In genomic region chr11:64384981-64385952, GRCh38 we compare ENCODE assay signal across 13 cellular contexts. TPM values are rescaled to one million over a fixed set of nuclear protein-coding genes. Genes with fewer than 3 reads are reported as not detected.
DNase-seq lines count a peak whose midpoint lies in the region; ATAC-seq and TF ChIP-seq lines count a peak whose summit lies in the region.
"Had no signal": no experiment of that assay in that cellular context is flagged by ENCODE, and none has a peak within 500 bp of the region (broad histone marks: within the 10 kb centered on the region; RNA-seq: fewer than 3 reads in every experiment).

No MANE protein-coding gene starts in this region.

- WGBS in endodermal cell (ENCODE audit: insufficient coverage in 1 of 2, insufficient read length in 1 of 2), 2 experiments: 84 to 88% methylated on average over 13 to 16 of the region's 16 CpGs

- no peaks in the 10 kb centered on the region for H3K36me3 Mint-ChIP-seq in endodermal cell (ENCODE audit: low read depth)
- H3K36me3 Mint-ChIP-seq: brain had no signal

- H3K4me1 Mint-ChIP-seq in endodermal cell: peaks cover 7% of the 10 kb centered on the region

- no peaks in the 10 kb centered on the region for H3K27me3 ChIP-seq in H7 (ENCODE audit: control insufficient read depth, insufficient read depth, low read length)
- H3K27me3 ChIP-seq in endodermal cell (ENCODE audit: control insufficient read depth, insufficient read depth, low read length, poor library complexity, severe bottlenecking): no peaks in the 10 kb centered on the region
- H3K27me3 ChIP-seq: suprapubic skin had no signal

- H3K9ac ChIP-seq in endodermal cell (ENCODE audit: extremely low read depth, low read length, poor library complexity, severe bottlenecking): no peak overlapping the region

- no peak overlapping the region for H3K4me3 ChIP-seq in H7 (ENCODE audit: insufficient read depth, low read depth, low read length)
- no peak overlapping the region for H3K4me3 ChIP-seq in endodermal cell (ENCODE audit: low read length)
- H3K4me3 ChIP-seq: esophagus squamous epithelium, suprapubic skin had no signal

- no peaks in the 10 kb centered on the region for H3K27me3 Mint-ChIP-seq in endodermal cell (ENCODE audit: insufficient read depth)

- H3K4me1 ChIP-seq in endodermal cell (ENCODE audit: control insufficient read depth, insufficient read depth, low read length): no peaks in the 10 kb centered on the region
- H3K4me1 ChIP-seq: esophagus squamous epithelium had no signal

- no peak overlapping the region for H3K4me3 Mint-ChIP-seq in endodermal cell
- H3K4me3 Mint-ChIP-seq: brain, T-helper 17 cell had no signal

- H3K27ac Mint-ChIP-seq in endodermal cell: no peak overlapping the region
- H3K27ac Mint-ChIP-seq: T-helper 17 cell had no signal

- no peaks in the 10 kb centered on the region for H3K9me3 Mint-ChIP-seq in endodermal cell

- no peaks in the 10 kb centered on the region for H3K9me3 ChIP-seq in endodermal cell (ENCODE audit: control insufficient read depth, low read length)
- H3K9me3 ChIP-seq: esophagus squamous epithelium, suprapubic skin had no signal

- H3K27ac ChIP-seq in endodermal cell (ENCODE audit: low read depth, low read length): no peak overlapping the region
- H3K27ac ChIP-seq: esophagus squamous epithelium, suprapubic skin had no signal

- ATAC-seq in GM18502 (IDR thresholded peaks at IDR 0.05; ENCODE audit: poor library complexity, unreplicated experiment) (no peak), GM18858 (IDR thresholded peaks at IDR 0.05; ENCODE audit: unreplicated experiment) (no peak)

- DNase-seq in H7 (peak; percentile 50), NOMO-1 treated with dmso at 0.1 percent for 144 hours (lab: John Stamatoyannopoulos, UW; ENCODE audit: unreplicated experiment) (peak; percentile 45), endodermal cell (peak; percentile 70), posterior cingulate gyrus (peak in 8 of 10 donors; percentile 54 to 97 (median 74))
- DNase-seq in stimulated activated CD4-positive, alpha-beta T cell treated with anti-CD3 and anti-CD28 coated beads, Interleukin-12 subunit alpha, Interleukin-12 subunit beta, amount 100 ng/mL, for 4 hours: no peak
- no peak for DNase-seq in activated CD4-positive, alpha-beta T cell treated with anti-CD3 and anti-CD28 coated beads, Interleukin-2, amount 50 U/mL, for 48 hours
- DNase-seq: esophagus squamous epithelium; stimulated activated CD4-positive, alpha-beta T cell treated with anti-CD3 and anti-CD28 coated beads, Interleukin-4, amount 100 ng/mL, for 1 hour; T-helper 17 cell had no signal

- no peak for TF ChIP-seq CTCF in endodermal cell (conservative IDR thresholded peaks at IDR 0.05)

- no peaks in the 10 kb centered on the region for H3K36me3 ChIP-seq in H7 (replicated peaks; ENCODE audit: control insufficient read depth, insufficient read depth, low read length)
- H3K36me3 ChIP-seq in endodermal cell (ENCODE audit: control insufficient read depth, insufficient read depth, low read length): no peaks in the 10 kb centered on the region
- H3K36me3 ChIP-seq: esophagus squamous epithelium, suprapubic skin had no signal

- intact Hi-C loops in posterior cingulate gyrus (cut with DNase I): no loop called here

RNA-seq across cellular contexts. Expression of gene RPS6KA4, which starts 26.3 kb away (rescaled TPM):
- 16.0 and 17.6 TPM in 2 replicates for total RNA-seq in H7 (2014; rRNA removed; shearing (Covaris generic))
- 10 to 100 TPM; 13.5 to 14.5 TPM for total RNA-seq in endodermal cell
- polyA plus RNA-seq in endodermal cell (2013, experiment 1 of 2): 10.2 TPM
- 9.9 TPM for polyA plus RNA-seq in endodermal cell (2013, experiment 2 of 2)

RNA-seq across cellular contexts. Expression of gene CCDC88B, which starts 45.3 kb away (rescaled TPM):
- 7.7 and 9.9 TPM in 2 replicates for total RNA-seq in H7 (2014; rRNA removed; shearing (Covaris generic))
- total RNA-seq in endodermal cell: 10 to 100 TPM; 14.2 to 15.2 TPM
- 5.3 TPM for polyA plus RNA-seq in endodermal cell (2013, experiment 1 of 2)
- polyA plus RNA-seq in endodermal cell (2013, experiment 2 of 2): 4.5 TPM

Comparison
In these comparisons a context has a peak if more than half of its experiments do, and no peak if none do; other contexts are left out.
1. DNase-seq: peak in H7 (single experiment), NOMO-1 treated with dmso at 0.1 percent for 144 hours (single experiment), endodermal cell (single experiment) and posterior cingulate gyrus (8 of 10); none in stimulated activated CD4-positive, alpha-beta T cell treated with anti-CD3 and anti-CD28 coated beads, Interleukin-12 subunit alpha, Interleukin-12 subunit beta, amount 100 ng/mL, for 4 hours (single experiment) and activated CD4-positive, alpha-beta T cell treated with anti-CD3 and anti-CD28 coated beads, Interleukin-2, amount 50 U/mL, for 48 hours (0 of 2).